ENCODE assay signal across 8 cellular contexts in genomic region chr1:40185951-40186864, GRCh38. TPM values are rescaled to one million over a fixed set of nuclear protein-coding genes. Genes with fewer than 3 reads are reported as not detected.
A peak's percentile ranks its signal among the peaks of the same experiment; 100 is the strongest.
DNase-seq lines count a peak whose midpoint lies in the region; ATAC-seq and TF ChIP-seq lines count a peak whose summit lies in the region.

No MANE protein-coding gene starts in this region.

- no peak overlapping the region for H4K91ac ChIP-seq in H9 (ENCODE audit: insufficient read length, low read depth, low read length)

- no peak overlapping the region for H3K4ac ChIP-seq in H9 (ENCODE audit: low read depth, low read length)

- H3K9me2 ChIP-seq in SU-DHL-6 (replicated peaks; ENCODE audit: insufficient read depth, low read length), result no peaks in the 10 kb centered on the region

- no peak overlapping the region for H3K18ac ChIP-seq in H9 (ENCODE audit: insufficient read length, low read depth, low read length)

- DNase-seq in effector memory CD8-positive, alpha-beta T cell, result peak; percentile 12 to 31 (median 18)
- peak; percentile 34 to 38 for DNase-seq in stimulated activated CD8-positive, alpha-beta memory T cell treated with anti-CD3 and anti-CD28 coated beads, Interleukin-15, amount 100 ng/mL, for 48 hours (ENCODE audit: low read depth in 2 of 2)
- DNase-seq in H9, result no peak
- DNase-seq in pons (ENCODE audit: low spot score), result no peak
- no peak for DNase-seq in NCI-H2227 (lab: John Stamatoyannopoulos, UW; ENCODE audit: unreplicated experiment)

- H3K27me3 ChIP-seq in SU-DHL-6 (ENCODE audit: low read length) (no peaks in the 10 kb centered on the region), H9 (ENCODE audit: insufficient read depth, low read length) (no peaks in the 10 kb centered on the region)

- ATAC-seq in GM18873 (IDR thresholded peaks at IDR 0.05; ENCODE audit: low FRiP score, unreplicated experiment) (peak; percentile 88), HG02870 (IDR thresholded peaks at IDR 0.05; ENCODE audit: unreplicated experiment) (peak; percentile 96)
- peak; percentile 93 for ATAC-seq in effector memory CD8-positive, alpha-beta T cell (replicated peaks)

- no peak overlapping the region for H3K56ac ChIP-seq in H9 (ENCODE audit: insufficient read length, low read depth, low read length)

- no CpG with 5 or more reads among the region's 7 CpGs for WGBS in H9 (ENCODE audit: extremely low coverage, insufficient read length, low lambda C conversion rate)

- H3K23me2 ChIP-seq in H9 (ENCODE audit: insufficient read length, low read depth, low read length, poor library complexity, severe bottlenecking), result no peaks in the 10 kb centered on the region

- no peak overlapping the region for H2AK5ac ChIP-seq in H9 (ENCODE audit: insufficient read length, low read length)

- H3K4me1 ChIP-seq in H9 (ENCODE audit: insufficient read depth, low read length), result no peaks in the 10 kb centered on the region; the same call in 1 of the 2 replicates

- H3K4me2 ChIP-seq in SU-DHL-6 (ENCODE audit: low read depth, low read length, poor library complexity, severe bottlenecking) (peak overlapping the region; percentile 46), H9 (ENCODE audit: insufficient read depth, insufficient read length, low read length) (no peak overlapping the region)

- peaks cover 7% of the 10 kb centered on the region; the same call in 1 of the 2 replicates for H3F3A ChIP-seq in SU-DHL-6 (ENCODE audit: insufficient read depth)

- H2BK120ac ChIP-seq in H9 (ENCODE audit: low read depth, low read length, poor library complexity, severe bottlenecking), result no peak overlapping the region

- H3K14ac ChIP-seq in H9 (ENCODE audit: insufficient read depth, low read length), result no peak overlapping the region

- no peak overlapping the region for H3K4me3 ChIP-seq in SU-DHL-6 (ENCODE audit: insufficient read depth, low read length, poor library complexity, severe bottlenecking)

- no peaks in the 10 kb centered on the region for H3K9me3 ChIP-seq in SU-DHL-6 (ENCODE audit: insufficient read depth, low read length)
- no peaks in the 10 kb centered on the region for H3K9me3 ChIP-seq in H9 (ENCODE audit: control insufficient read depth, low read depth, low read length)

- H3K36me3 Mint-ChIP-seq in effector memory CD8-positive, alpha-beta T cell (ENCODE audit: insufficient read depth), result peaks cover 21% of the 10 kb centered on the region
- H3K36me3 Mint-ChIP-seq in H9 (ENCODE audit: insufficient read depth in 1 of 3, low read depth in 3 of 3), result peaks cover 6 to 23% (median 21%) of the 10 kb centered on the region in 3 experiments; a peak in 5 of 7 replicates

- H3K27me3 Mint-ChIP-seq in effector memory CD8-positive, alpha-beta T cell, result no peaks in the 10 kb centered on the region
- H3K27me3 Mint-ChIP-seq in H9 (ENCODE audit: low read depth), result no peaks in the 10 kb centered on the region

- no peaks in the 10 kb centered on the region for H3K9me3 Mint-ChIP-seq in effector memory CD8-positive, alpha-beta T cell
- no peaks in the 10 kb centered on the region for H3K9me3 Mint-ChIP-seq in H9

- H2BK15ac ChIP-seq in H9 (ENCODE audit: low read depth, low read length), result no peak overlapping the region

- H4K8ac ChIP-seq in H9 (replicated peaks; ENCODE audit: insufficient read length, low read depth, low read length), result no peak overlapping the region

- no peak overlapping the region for H2BK5ac ChIP-seq in H9 (ENCODE audit: insufficient read length, low read length)

- H2BK12ac ChIP-seq in H9 (ENCODE audit: insufficient read length, low read depth, low read length), result no peak overlapping the region

- peaks cover 29 to 48% of the 10 kb centered on the region in 2 donors for H3K4me1 Mint-ChIP-seq in effector memory CD8-positive, alpha-beta T cell (ENCODE audit: low read depth in 2 of 2)
- H3K4me1 Mint-ChIP-seq in H9, result peaks cover 11 to 13% of the 10 kb centered on the region in 2 experiments

- H3K27ac ChIP-seq in SU-DHL-6 (ENCODE audit: low read depth, low read length) (peak overlapping the region; percentile 60), H9 (ENCODE audit: insufficient read length, low read depth, low read length) (no peak overlapping the region)

- peaks cover 95% of the 10 kb centered on the region for H3K79me2 ChIP-seq in SU-DHL-6 (ENCODE audit: insufficient read depth, low read length)
- peaks cover 11% of the 10 kb centered on the region; the same call in 1 of the 2 replicates for H3K79me2 ChIP-seq in H9 (ENCODE audit: insufficient read depth, low read length)

- H3K23ac ChIP-seq in H9 (ENCODE audit: insufficient read length, low read depth, low read length), result no peak overlapping the region

- H4K20me1 ChIP-seq in SU-DHL-6 (ENCODE audit: low read depth, low read length), result peaks cover 7% of the 10 kb centered on the region; the same call in 1 of the 2 replicates
- H4K20me1 ChIP-seq in H9 (ENCODE audit: control insufficient read depth, insufficient read depth, insufficient read length), result no peaks in the 10 kb centered on the region

- H2BK20ac ChIP-seq in H9 (ENCODE audit: low read depth, low read length, poor library complexity, severe bottlenecking), result no peak overlapping the region

- H3K79me1 ChIP-seq in H9 (ENCODE audit: insufficient read depth, low read depth, low read length, poor library complexity, severe bottlenecking), result peaks cover 8% of the 10 kb centered on the region

- H4K5ac ChIP-seq in H9 (ENCODE audit: insufficient read length, low read depth, low read length), result no peak overlapping the region

- peaks cover 14% of the 10 kb centered on the region for H3K36me3 ChIP-seq in SU-DHL-6 (ENCODE audit: low read length)

- peak overlapping the region; percentile 35 to 51 for H3K27ac Mint-ChIP-seq in effector memory CD8-positive, alpha-beta T cell
- H3K27ac Mint-ChIP-seq in H9, result 0 out of 7 replicates have a peak overlapping the region, but pooled peaks of 1 of the 3 experiments have one; percentile 42

- H2AFZ ChIP-seq in SU-DHL-6 (ENCODE audit: low read depth, low read length, severe bottlenecking) (no peak overlapping the region), H9 (ENCODE audit: low read length) (no peak overlapping the region)

- 0 out of 2 replicates have a peak overlapping the region, but pooled peaks have one; percentile 13 for H3K9ac ChIP-seq in SU-DHL-6 (ENCODE audit: low read length)
- no peak overlapping the region for H3K9ac ChIP-seq in H9 (ENCODE audit: extremely low read depth, insufficient read length, low read length)

- H3K4me3 Mint-ChIP-seq in effector memory CD8-positive, alpha-beta T cell, result peak overlapping the region; percentile 11 to 47
- H3K4me3 Mint-ChIP-seq in H9, result no peak overlapping the region

- no peak for TF ChIP-seq CTCF in SU-DHL-6 (IDR thresholded peaks at IDR 0.05; ENCODE audit: insufficient read depth, low read length, poor library complexity, severe bottlenecking)
- no peak for TF ChIP-seq CTCF in H9 (conservative IDR thresholded peaks at IDR 0.05)

- H3T11ph ChIP-seq in H9 (ENCODE audit: low read length), result no peak overlapping the region

RNA-seq across cellular contexts. Expression of gene RLF, which starts 25.0 kb away (rescaled TPM):
- total RNA-seq in H9 (2021), result 18.4 and 19.2 TPM in 2 replicates

Comparison
In these comparisons a context has a peak if more than half of its experiments do, and no peak if none do; other contexts are left out.
1. DNase-seq: peak in effector memory CD8-positive, alpha-beta T cell (3 of 3) and stimulated activated CD8-positive, alpha-beta memory T cell treated with anti-CD3 and anti-CD28 coated beads, Interleukin-15, amount 100 ng/mL, for 48 hours (2 of 2); none in H9 (single experiment), pons (single experiment) and NCI-H2227 (single experiment).
2. H3K4me3 Mint-ChIP-seq: peak in effector memory CD8-positive, alpha-beta T cell (2 of 2); none in H9 (0 of 2).
3. Peak in every context shown above with its lines, with median percentiles within 50 percentile points of each other: ATAC-seq.